ENCODE assay signal across 15 cellular contexts in genomic region chr3:183313764-183314163, GRCh38.
A peak's percentile ranks its signal among the peaks of the same experiment; 100 is the strongest.
DNase-seq lines count a peak whose midpoint lies in the region; ATAC-seq and TF ChIP-seq lines count a peak whose summit lies in the region.
"Had no signal": no experiment of that assay in that cellular context is flagged by ENCODE, and none has a peak within 500 bp of the region (broad histone marks: within the 10 kb centered on the region; RNA-seq: fewer than 3 reads in every experiment).

No MANE protein-coding gene starts in this region.

- H3K27me3 ChIP-seq in breast epithelium (no peaks in the 10 kb centered on the region), ectodermal cell (ENCODE audit: control insufficient read depth, insufficient read depth, low read length, poor library complexity, severe bottlenecking) (no peaks in the 10 kb centered on the region), colonic mucosa (no peaks in the 10 kb centered on the region)
- H3K27me3 ChIP-seq in naive thymus-derived CD4-positive, alpha-beta T cell (ENCODE audit: control insufficient read depth in 2 of 2, insufficient read depth in 2 of 2, low read length in 2 of 2) = no peaks in the 10 kb centered on the region
- H3K27me3 ChIP-seq: SJSA1 had no signal

- intact Hi-C loops in MCF 10A (cut with micrococcal nuclease) = no loop called here
- intact Hi-C loops in breast epithelium (cut with DNase I; ENCODE audit: low total_unique reads) = no loop called here
- intact Hi-C loops in naive thymus-derived CD4-positive, alpha-beta T cell (cut with micrococcal nuclease) = no loop called here
- intact Hi-C loops in colonic mucosa (cut with DNase I) = no loop called here

- H3K4me3 ChIP-seq in breast epithelium (no peak overlapping the region), ectodermal cell (ENCODE audit: insufficient read depth, low read depth, low read length) (no peak overlapping the region), colonic mucosa (no peak overlapping the region)
- no peak overlapping the region for H3K4me3 ChIP-seq in naive thymus-derived CD4-positive, alpha-beta T cell (ENCODE audit: low read length)
- H3K4me3 ChIP-seq: SJSA1 had no signal

- ATAC-seq in naive thymus-derived CD4-positive, alpha-beta T cell = peak; percentile 29

- H3K4me1 Mint-ChIP-seq in MCF 10A (ENCODE audit: insufficient read depth, unreplicated experiment) = peaks cover 13% of the 10 kb centered on the region
- peaks cover 0 to 5% (median under 1%) of the 10 kb centered on the region in 7 donors for H3K4me1 Mint-ChIP-seq in naive thymus-derived CD4-positive, alpha-beta T cell
- peaks cover 12% of the 10 kb centered on the region for H3K4me1 Mint-ChIP-seq in activated CD4-positive, alpha-beta T cell treated with anti-CD3 and anti-CD28 coated beads, Interleukin-2, amount 10 ng/mL, durations not matched to agents 7 days and 5 days

- CTCF ChIA-PET in MCF 10A (lab: Yijun Ruan, JAX) = interaction anchor here (0.6 kb wide), 3 partner anchors 28 to 404 kb away, joined by 3 to 6 read pairs (median 3); no protein-coding TSS in a partner anchor
- CTCF ChIA-PET in naive thymus-derived CD4-positive, alpha-beta T cell (lab: Charles Lee) = no interaction called here
- CTCF ChIA-PET in activated CD4-positive, alpha-beta T cell treated with anti-CD3 and anti-CD28 coated beads, Interleukin-2, amount 10 ng/mL, durations not matched to agents 7 days and 5 days (lab: Charles Lee) = interaction anchor here (0.6 kb wide), 1 partner anchor 546 kb away, joined by 5 read pairs; no protein-coding TSS in a partner anchor

- H3K36me3 ChIP-seq in breast epithelium (no peaks in the 10 kb centered on the region), ectodermal cell (ENCODE audit: control insufficient read depth, insufficient read depth, low read length) (peaks cover 5% of the 10 kb centered on the region), colonic mucosa (no peaks in the 10 kb centered on the region)
- H3K36me3 ChIP-seq in naive thymus-derived CD4-positive, alpha-beta T cell (ENCODE audit: control insufficient read depth in 2 of 3, insufficient read depth in 3 of 3, low read length in 3 of 3) = no peaks in the 10 kb centered on the region
- H3K36me3 ChIP-seq: SJSA1 had no signal

- no peaks in the 10 kb centered on the region for H3K9me3 Mint-ChIP-seq in MCF 10A (ENCODE audit: unreplicated experiment)
- H3K9me3 Mint-ChIP-seq in naive thymus-derived CD4-positive, alpha-beta T cell = no peaks in the 10 kb centered on the region
- no peaks in the 10 kb centered on the region for H3K9me3 Mint-ChIP-seq in activated CD4-positive, alpha-beta T cell treated with anti-CD3 and anti-CD28 coated beads, Interleukin-2, amount 10 ng/mL, durations not matched to agents 7 days and 5 days

- H3K9me3 ChIP-seq in breast epithelium (no peaks in the 10 kb centered on the region), ectodermal cell (ENCODE audit: control insufficient read depth, low read length) (no peaks in the 10 kb centered on the region), colonic mucosa (no peaks in the 10 kb centered on the region)
- H3K9me3 ChIP-seq in naive thymus-derived CD4-positive, alpha-beta T cell (ENCODE audit: control insufficient read depth in 2 of 3, low read length in 3 of 3) = no peaks in the 10 kb centered on the region
- H3K9me3 ChIP-seq: Caco-2, SJSA1 had no signal

- TF ChIP-seq POLR2A in breast epithelium (IDR thresholded peaks at IDR 0.05) = no peak

- H3K4me3 Mint-ChIP-seq in MCF 10A (ENCODE audit: unreplicated experiment) = no peak overlapping the region
- no peak overlapping the region for H3K4me3 Mint-ChIP-seq in naive thymus-derived CD4-positive, alpha-beta T cell
- H3K4me3 Mint-ChIP-seq in activated CD4-positive, alpha-beta T cell treated with anti-CD3 and anti-CD28 coated beads, Interleukin-2, amount 10 ng/mL, durations not matched to agents 7 days and 5 days = no peak overlapping the region
- H3K4me3 Mint-ChIP-seq: CD4-positive, CD25-positive, alpha-beta regulatory T cell had no signal

- WGBS in ectodermal cell, 2 experiments = 81% methylated on average over 7 of the region's 7 CpGs

- no peak overlapping the region for H3K9ac ChIP-seq in colonic mucosa (ENCODE audit: low read depth in 2 of 2, low read length in 2 of 2)

- POLR2A ChIA-PET in MCF 10A (lab: Yijun Ruan, JAX) = interaction anchor here (0.6 to 1.6 kb wide), 3 partner anchors 9 to 39 kb away, joined by 3 to 5 read pairs (median 3); no protein-coding TSS in a partner anchor
- POLR2A ChIA-PET in naive thymus-derived CD4-positive, alpha-beta T cell (lab: Charles Lee) = no interaction called here
- POLR2A ChIA-PET in activated CD4-positive, alpha-beta T cell treated with anti-CD3 and anti-CD28 coated beads, Interleukin-2, amount 10 ng/mL, durations not matched to agents 7 days and 5 days (lab: Charles Lee) = no interaction called here

- H3K27me3 Mint-ChIP-seq in MCF 10A (ENCODE audit: insufficient read depth, unreplicated experiment) = no peaks in the 10 kb centered on the region
- H3K27me3 Mint-ChIP-seq in naive thymus-derived CD4-positive, alpha-beta T cell = no peaks in the 10 kb centered on the region
- no peaks in the 10 kb centered on the region for H3K27me3 Mint-ChIP-seq in activated CD4-positive, alpha-beta T cell treated with anti-CD3 and anti-CD28 coated beads, Interleukin-2, amount 10 ng/mL, durations not matched to agents 7 days and 5 days
- H3K27me3 Mint-ChIP-seq: CD4-positive, CD25-positive, alpha-beta regulatory T cell had no signal

- peaks cover 6% of the 10 kb centered on the region for H3K36me3 Mint-ChIP-seq in MCF 10A (ENCODE audit: insufficient read depth, unreplicated experiment)
- peaks cover 0 to 5% (median 0%) of the 10 kb centered on the region in 5 donors for H3K36me3 Mint-ChIP-seq in naive thymus-derived CD4-positive, alpha-beta T cell
- H3K36me3 Mint-ChIP-seq in activated CD4-positive, alpha-beta T cell treated with anti-CD3 and anti-CD28 coated beads, Interleukin-2, amount 10 ng/mL, durations not matched to agents 7 days and 5 days (ENCODE audit: low read depth) = peaks cover 5% of the 10 kb centered on the region
- H3K36me3 Mint-ChIP-seq: CD4-positive, CD25-positive, alpha-beta regulatory T cell had no signal

- TF ChIP-seq CTCF in MCF 10A (IDR thresholded peaks at IDR 0.05; ENCODE audit: unreplicated experiment) (no peak), breast epithelium (IDR thresholded peaks at IDR 0.05) (no peak), colonic mucosa (IDR thresholded peaks at IDR 0.05) (no peak)

- no TSS peak for BruUV-seq in MCF 10A (replicated peaks; lab: Mats Ljungman, UMichigan)

- H3K4me1 ChIP-seq in breast epithelium (no peaks in the 10 kb centered on the region), ectodermal cell (ENCODE audit: control insufficient read depth, insufficient read depth, low read length) (no peaks in the 10 kb centered on the region), colonic mucosa (no peaks in the 10 kb centered on the region)
- H3K4me1 ChIP-seq in naive thymus-derived CD4-positive, alpha-beta T cell (ENCODE audit: control insufficient read depth in 2 of 2, insufficient read depth in 2 of 2, low read length in 2 of 2) = peaks cover 0 to 4% of the 10 kb centered on the region in 2 donors

- DNase-seq in MCF 10A (ENCODE audit: unreplicated experiment) (no peak), breast epithelium (ENCODE audit: low spot score in 2 of 2) (no peak), colonic mucosa (no peak), NCI-H226 (no peak)
- no peak for DNase-seq in naive thymus-derived CD4-positive, alpha-beta T cell
- DNase-seq in activated CD4-positive, alpha-beta T cell treated with anti-CD3 and anti-CD28 coated beads, Interleukin-2, amount 10 ng/mL, durations not matched to agents 7 days and 5 days = no peak
- DNase-seq: Caco-2; CD4-positive, CD25-positive, alpha-beta regulatory T cell; DMS153; Kasumi-1; NCI-H187; NCI-H2171 treated with DMSO at 0.1 percent for 48 hours; NCI-H524 had no signal

- peak overlapping the region; percentile 32 for H3K27ac Mint-ChIP-seq in MCF 10A (ENCODE audit: low read depth, unreplicated experiment)
- no peak overlapping the region for H3K27ac Mint-ChIP-seq in naive thymus-derived CD4-positive, alpha-beta T cell
- H3K27ac Mint-ChIP-seq in activated CD4-positive, alpha-beta T cell treated with anti-CD3 and anti-CD28 coated beads, Interleukin-2, amount 10 ng/mL, durations not matched to agents 7 days and 5 days = no peak overlapping the region

- H3K27ac ChIP-seq in breast epithelium = no peak overlapping the region
- peak overlapping the region; percentile 26 for H3K27ac ChIP-seq in ectodermal cell (ENCODE audit: insufficient read depth, low read depth, low read length, poor library complexity, severe bottlenecking)
- no peak overlapping the region for H3K27ac ChIP-seq in naive thymus-derived CD4-positive, alpha-beta T cell (ENCODE audit: low read depth, low read length)
- H3K27ac ChIP-seq in colonic mucosa = no peak overlapping the region
